Comparison of ENCODE assay signal across 1 cellular context in the genomic region with DNA sequence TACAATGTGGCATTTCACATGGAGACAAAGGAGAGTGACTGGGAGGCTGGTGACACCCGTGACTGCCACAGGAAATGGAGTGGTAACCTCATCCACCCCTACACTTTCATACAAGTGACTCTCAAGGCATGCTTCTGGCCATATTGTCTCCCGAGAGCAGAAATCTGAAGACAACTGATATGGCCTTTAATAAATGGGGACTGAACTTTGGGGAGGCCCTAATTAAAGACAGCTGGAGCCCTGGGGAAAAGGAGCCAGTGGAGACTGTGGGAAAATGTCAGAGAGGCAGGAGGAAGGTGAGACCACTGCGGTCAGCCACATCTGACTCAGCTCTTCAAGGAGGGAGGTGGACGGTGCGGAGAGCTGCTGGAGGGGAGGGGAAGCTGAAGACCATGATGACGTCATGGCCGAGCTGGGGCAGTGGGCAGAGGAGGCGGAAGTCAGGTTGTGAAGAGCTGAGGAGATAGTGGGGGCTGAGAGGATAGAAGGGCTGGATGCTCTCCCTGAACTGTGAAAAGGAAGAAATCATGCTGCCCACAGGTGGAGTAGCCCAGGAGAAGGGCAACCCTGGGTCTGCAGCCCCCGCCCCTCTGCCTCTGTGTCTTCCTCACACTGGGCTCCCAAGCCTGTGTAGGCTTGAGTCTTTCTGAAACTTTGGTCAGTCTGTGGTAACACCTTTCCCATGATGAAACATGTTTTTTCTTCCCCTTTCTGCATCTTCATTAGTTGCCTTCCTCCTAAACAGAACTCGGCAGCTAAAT.
TF ChIP-seq lines count a peak whose summit lies in the region.

No MANE protein-coding gene starts in this region.

TF ChIP-seq in GM12878, 131 proteins besides CTCF, POLR2A, EP300 and RAD21 (continued from another document and continues in another):
- TF ChIP-seq, protein P1, sequence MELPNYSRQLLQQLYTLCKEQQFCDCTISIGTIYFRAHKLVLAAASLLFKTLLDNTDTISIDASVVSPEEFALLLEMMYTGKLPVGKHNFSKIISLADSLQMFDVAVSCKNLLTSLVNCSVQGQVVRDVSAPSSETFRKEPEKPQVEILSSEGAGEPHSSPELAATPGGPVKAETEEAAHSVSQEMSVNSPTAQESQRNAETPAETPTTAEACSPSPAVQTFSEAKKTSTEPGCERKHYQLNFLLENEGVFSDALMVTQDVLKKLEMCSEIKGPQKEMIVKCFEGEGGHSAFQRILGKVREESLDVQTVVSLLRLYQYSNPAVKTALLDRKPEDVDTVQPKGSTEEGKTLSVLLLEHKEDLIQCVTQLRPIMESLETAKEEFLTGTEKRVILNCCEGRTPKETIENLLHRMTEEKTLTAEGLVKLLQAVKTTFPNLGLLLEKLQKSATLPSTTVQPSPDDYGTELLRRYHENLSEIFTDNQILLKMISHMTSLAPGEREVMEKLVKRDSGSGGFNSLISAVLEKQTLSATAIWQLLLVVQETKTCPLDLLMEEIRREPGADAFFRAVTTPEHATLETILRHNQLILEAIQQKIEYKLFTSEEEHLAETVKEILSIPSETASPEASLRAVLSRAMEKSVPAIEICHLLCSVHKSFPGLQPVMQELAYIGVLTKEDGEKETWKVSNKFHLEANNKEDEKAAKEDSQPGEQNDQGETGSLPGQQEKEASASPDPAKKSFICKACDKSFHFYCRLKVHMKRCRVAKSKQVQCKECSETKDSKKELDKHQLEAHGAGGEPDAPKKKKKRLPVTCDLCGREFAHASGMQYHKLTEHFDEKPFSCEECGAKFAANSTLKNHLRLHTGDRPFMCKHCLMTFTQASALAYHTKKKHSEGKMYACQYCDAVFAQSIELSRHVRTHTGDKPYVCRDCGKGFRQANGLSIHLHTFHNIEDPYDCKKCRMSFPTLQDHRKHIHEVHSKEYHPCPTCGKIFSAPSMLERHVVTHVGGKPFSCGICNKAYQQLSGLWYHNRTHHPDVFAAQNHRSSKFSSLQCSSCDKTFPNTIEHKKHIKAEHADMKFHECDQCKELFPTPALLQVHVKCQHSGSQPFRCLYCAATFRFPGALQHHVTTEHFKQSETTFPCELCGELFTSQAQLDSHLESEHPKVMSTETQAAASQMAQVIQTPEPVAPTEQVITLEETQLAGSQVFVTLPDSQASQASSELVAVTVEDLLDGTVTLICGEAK (IDR thresholded peaks at IDR 0.05; ENCODE audit: borderline replicate concordance): no peak; the same call in 1 of the 2 replicates
- TF ChIP-seq NR2F1 (conservative IDR thresholded peaks at IDR 0.05) (peak; percentile 96), TCF7 (IDR thresholded peaks at IDR 0.05; ENCODE audit: borderline replicate concordance) (no peak), GATAD2B (conservative IDR thresholded peaks at IDR 0.05; ENCODE audit: low read depth) (peak; percentile 95), SP1 (IDR thresholded peaks at IDR 0.05; ENCODE audit: low read depth, low read length) (peak; percentile 29), SMAD5 (IDR thresholded peaks at IDR 0.05; ENCODE audit: low read depth) (no peak), CBX5 (IDR thresholded peaks at IDR 0.05; ENCODE audit: low read depth) (no peak), CREM (IDR thresholded peaks at IDR 0.05; ENCODE audit: low read depth) (peak; percentile 81), STAT3 (IDR thresholded peaks at IDR 0.05; ENCODE audit: low read depth, low read length) (peak; percentile 66; the same call in 1 of the 2 replicates), LARP7 (IDR thresholded peaks at IDR 0.05) (peak; percentile 18; the same call in 1 of the 2 replicates), MEF2A (IDR thresholded peaks at IDR 0.05; ENCODE audit: insufficient read depth, low read depth, low read length) (no peak), KLF5 (IDR thresholded peaks at IDR 0.05; ENCODE audit: partially characterized antibody) (no peak), IRF4 (IDR thresholded peaks at IDR 0.05; ENCODE audit: low read depth, low read length) (no peak), CHD4 (IDR thresholded peaks at IDR 0.05) (no peak), JUND (IDR thresholded peaks at IDR 0.05; ENCODE audit: low read depth, low read length) (peak; percentile 94), RCOR1 (conservative IDR thresholded peaks at IDR 0.05; ENCODE audit: low read depth, low read length) (no peak), ZNF217 (IDR thresholded peaks at IDR 0.05) (no peak; the same call in 1 of the 2 replicates), RB1 (IDR thresholded peaks at IDR 0.05; ENCODE audit: borderline replicate concordance) (peak; percentile 70; the same call in 1 of the 2 replicates), CHD1 (IDR thresholded peaks at IDR 0.05; ENCODE audit: low read depth, low read length) (no peak), POLR2AphosphoS2 (IDR thresholded peaks at IDR 0.05; ENCODE audit: low read depth, low read length) (no peak; the same call in 1 of the 2 replicates)
- TF ChIP-seq, protein P2, sequence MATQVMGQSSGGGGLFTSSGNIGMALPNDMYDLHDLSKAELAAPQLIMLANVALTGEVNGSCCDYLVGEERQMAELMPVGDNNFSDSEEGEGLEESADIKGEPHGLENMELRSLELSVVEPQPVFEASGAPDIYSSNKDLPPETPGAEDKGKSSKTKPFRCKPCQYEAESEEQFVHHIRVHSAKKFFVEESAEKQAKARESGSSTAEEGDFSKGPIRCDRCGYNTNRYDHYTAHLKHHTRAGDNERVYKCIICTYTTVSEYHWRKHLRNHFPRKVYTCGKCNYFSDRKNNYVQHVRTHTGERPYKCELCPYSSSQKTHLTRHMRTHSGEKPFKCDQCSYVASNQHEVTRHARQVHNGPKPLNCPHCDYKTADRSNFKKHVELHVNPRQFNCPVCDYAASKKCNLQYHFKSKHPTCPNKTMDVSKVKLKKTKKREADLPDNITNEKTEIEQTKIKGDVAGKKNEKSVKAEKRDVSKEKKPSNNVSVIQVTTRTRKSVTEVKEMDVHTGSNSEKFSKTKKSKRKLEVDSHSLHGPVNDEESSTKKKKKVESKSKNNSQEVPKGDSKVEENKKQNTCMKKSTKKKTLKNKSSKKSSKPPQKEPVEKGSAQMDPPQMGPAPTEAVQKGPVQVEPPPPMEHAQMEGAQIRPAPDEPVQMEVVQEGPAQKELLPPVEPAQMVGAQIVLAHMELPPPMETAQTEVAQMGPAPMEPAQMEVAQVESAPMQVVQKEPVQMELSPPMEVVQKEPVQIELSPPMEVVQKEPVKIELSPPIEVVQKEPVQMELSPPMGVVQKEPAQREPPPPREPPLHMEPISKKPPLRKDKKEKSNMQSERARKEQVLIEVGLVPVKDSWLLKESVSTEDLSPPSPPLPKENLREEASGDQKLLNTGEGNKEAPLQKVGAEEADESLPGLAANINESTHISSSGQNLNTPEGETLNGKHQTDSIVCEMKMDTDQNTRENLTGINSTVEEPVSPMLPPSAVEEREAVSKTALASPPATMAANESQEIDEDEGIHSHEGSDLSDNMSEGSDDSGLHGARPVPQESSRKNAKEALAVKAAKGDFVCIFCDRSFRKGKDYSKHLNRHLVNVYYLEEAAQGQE (IDR thresholded peaks at IDR 0.05; ENCODE audit: low read depth, low read length): no peak
- TF ChIP-seq, protein P3, sequence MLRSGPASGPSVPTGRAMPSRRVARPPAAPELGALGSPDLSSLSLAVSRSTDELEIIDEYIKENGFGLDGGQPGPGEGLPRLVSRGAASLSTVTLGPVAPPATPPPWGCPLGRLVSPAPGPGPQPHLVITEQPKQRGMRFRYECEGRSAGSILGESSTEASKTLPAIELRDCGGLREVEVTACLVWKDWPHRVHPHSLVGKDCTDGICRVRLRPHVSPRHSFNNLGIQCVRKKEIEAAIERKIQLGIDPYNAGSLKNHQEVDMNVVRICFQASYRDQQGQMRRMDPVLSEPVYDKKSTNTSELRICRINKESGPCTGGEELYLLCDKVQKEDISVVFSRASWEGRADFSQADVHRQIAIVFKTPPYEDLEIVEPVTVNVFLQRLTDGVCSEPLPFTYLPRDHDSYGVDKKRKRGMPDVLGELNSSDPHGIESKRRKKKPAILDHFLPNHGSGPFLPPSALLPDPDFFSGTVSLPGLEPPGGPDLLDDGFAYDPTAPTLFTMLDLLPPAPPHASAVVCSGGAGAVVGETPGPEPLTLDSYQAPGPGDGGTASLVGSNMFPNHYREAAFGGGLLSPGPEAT (IDR thresholded peaks at IDR 0.05; ENCODE audit: low read depth): peak; percentile 92
- TF ChIP-seq, protein P4, sequence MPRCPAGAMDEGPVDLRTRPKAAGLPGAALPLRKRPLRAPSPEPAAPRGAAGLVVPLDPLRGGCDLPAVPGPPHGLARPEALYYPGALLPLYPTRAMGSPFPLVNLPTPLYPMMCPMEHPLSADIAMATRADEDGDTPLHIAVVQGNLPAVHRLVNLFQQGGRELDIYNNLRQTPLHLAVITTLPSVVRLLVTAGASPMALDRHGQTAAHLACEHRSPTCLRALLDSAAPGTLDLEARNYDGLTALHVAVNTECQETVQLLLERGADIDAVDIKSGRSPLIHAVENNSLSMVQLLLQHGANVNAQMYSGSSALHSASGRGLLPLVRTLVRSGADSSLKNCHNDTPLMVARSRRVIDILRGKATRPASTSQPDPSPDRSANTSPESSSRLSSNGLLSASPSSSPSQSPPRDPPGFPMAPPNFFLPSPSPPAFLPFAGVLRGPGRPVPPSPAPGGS (IDR thresholded peaks at IDR 0.05; ENCODE audit: borderline replicate concordance, insufficient read depth, low read depth, low read length, poor library complexity, severe bottlenecking): peak; percentile 92
- TF ChIP-seq, protein P5, sequence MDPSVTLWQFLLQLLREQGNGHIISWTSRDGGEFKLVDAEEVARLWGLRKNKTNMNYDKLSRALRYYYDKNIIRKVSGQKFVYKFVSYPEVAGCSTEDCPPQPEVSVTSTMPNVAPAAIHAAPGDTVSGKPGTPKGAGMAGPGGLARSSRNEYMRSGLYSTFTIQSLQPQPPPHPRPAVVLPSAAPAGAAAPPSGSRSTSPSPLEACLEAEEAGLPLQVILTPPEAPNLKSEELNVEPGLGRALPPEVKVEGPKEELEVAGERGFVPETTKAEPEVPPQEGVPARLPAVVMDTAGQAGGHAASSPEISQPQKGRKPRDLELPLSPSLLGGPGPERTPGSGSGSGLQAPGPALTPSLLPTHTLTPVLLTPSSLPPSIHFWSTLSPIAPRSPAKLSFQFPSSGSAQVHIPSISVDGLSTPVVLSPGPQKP (IDR thresholded peaks at IDR 0.05; ENCODE audit: low read depth, low read length): no peak; the same call in 1 of the 2 replicates
- TF ChIP-seq, protein P6, sequence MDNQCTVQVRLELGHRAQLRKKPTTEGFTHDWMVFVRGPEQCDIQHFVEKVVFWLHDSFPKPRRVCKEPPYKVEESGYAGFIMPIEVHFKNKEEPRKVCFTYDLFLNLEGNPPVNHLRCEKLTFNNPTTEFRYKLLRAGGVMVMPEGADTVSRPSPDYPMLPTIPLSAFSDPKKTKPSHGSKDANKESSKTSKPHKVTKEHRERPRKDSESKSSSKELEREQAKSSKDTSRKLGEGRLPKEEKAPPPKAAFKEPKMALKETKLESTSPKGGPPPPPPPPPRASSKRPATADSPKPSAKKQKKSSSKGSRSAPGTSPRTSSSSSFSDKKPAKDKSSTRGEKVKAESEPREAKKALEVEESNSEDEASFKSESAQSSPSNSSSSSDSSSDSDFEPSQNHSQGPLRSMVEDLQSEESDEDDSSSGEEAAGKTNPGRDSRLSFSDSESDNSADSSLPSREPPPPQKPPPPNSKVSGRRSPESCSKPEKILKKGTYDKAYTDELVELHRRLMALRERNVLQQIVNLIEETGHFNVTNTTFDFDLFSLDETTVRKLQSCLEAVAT (IDR thresholded peaks at IDR 0.05): peak; percentile 90
- TF ChIP-seq, protein P7, sequence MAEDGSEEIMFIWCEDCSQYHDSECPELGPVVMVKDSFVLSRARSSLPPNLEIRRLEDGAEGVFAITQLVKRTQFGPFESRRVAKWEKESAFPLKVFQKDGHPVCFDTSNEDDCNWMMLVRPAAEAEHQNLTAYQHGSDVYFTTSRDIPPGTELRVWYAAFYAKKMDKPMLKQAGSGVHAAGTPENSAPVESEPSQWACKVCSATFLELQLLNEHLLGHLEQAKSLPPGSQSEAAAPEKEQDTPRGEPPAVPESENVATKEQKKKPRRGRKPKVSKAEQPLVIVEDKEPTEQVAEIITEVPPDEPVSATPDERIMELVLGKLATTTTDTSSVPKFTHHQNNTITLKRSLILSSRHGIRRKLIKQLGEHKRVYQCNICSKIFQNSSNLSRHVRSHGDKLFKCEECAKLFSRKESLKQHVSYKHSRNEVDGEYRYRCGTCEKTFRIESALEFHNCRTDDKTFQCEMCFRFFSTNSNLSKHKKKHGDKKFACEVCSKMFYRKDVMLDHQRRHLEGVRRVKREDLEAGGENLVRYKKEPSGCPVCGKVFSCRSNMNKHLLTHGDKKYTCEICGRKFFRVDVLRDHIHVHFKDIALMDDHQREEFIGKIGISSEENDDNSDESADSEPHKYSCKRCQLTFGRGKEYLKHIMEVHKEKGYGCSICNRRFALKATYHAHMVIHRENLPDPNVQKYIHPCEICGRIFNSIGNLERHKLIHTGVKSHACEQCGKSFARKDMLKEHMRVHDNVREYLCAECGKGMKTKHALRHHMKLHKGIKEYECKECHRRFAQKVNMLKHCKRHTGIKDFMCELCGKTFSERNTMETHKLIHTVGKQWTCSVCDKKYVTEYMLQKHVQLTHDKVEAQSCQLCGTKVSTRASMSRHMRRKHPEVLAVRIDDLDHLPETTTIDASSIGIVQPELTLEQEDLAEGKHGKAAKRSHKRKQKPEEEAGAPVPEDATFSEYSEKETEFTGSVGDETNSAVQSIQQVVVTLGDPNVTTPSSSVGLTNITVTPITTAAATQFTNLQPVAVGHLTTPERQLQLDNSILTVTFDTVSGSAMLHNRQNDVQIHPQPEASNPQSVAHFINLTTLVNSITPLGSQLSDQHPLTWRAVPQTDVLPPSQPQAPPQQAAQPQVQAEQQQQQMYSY (CRISPR knock-in tag; IDR thresholded peaks at IDR 0.05): peak; percentile 89
- TF ChIP-seq, protein P8, sequence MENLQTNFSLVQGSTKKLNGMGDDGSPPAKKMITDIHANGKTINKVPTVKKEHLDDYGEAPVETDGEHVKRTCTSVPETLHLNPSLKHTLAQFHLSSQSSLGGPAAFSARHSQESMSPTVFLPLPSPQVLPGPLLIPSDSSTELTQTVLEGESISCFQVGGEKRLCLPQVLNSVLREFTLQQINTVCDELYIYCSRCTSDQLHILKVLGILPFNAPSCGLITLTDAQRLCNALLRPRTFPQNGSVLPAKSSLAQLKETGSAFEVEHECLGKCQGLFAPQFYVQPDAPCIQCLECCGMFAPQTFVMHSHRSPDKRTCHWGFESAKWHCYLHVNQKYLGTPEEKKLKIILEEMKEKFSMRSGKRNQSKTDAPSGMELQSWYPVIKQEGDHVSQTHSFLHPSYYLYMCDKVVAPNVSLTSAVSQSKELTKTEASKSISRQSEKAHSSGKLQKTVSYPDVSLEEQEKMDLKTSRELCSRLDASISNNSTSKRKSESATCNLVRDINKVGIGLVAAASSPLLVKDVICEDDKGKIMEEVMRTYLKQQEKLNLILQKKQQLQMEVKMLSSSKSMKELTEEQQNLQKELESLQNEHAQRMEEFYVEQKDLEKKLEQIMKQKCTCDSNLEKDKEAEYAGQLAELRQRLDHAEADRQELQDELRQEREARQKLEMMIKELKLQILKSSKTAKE (IDR thresholded peaks at IDR 0.05; ENCODE audit: low read depth, poor library complexity, severe bottlenecking): peak; percentile 71
- TF ChIP-seq, protein P9, sequence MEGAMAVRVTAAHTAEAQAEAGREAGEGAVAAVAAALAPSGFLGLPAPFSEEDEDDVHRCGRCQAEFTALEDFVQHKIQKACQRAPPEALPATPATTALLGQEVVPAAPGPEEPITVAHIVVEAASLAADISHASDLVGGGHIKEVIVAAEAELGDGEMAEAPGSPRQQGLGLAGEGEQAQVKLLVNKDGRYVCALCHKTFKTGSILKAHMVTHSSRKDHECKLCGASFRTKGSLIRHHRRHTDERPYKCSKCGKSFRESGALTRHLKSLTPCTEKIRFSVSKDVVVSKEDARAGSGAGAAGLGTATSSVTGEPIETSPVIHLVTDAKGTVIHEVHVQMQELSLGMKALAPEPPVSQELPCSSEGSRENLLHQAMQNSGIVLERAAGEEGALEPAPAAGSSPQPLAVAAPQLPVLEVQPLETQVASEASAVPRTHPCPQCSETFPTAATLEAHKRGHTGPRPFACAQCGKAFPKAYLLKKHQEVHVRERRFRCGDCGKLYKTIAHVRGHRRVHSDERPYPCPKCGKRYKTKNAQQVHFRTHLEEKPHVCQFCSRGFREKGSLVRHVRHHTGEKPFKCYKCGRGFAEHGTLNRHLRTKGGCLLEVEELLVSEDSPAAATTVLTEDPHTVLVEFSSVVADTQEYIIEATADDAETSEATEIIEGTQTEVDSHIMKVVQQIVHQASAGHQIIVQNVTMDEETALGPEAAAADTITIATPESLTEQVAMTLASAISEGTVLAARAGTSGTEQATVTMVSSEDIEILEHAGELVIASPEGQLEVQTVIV (IDR thresholded peaks at IDR 0.05; ENCODE audit: borderline replicate concordance, partially characterized antibody): peak; percentile 78
